16 cellular contexts compared by ENCODE assay signal in genomic region chr2:15041429-15041837, GRCh38.
DNase-seq lines count a peak whose midpoint lies in the region; ATAC-seq and TF ChIP-seq lines count a peak whose summit lies in the region.
"Had no signal": no experiment of that assay in that cellular context is flagged by ENCODE, and none has a peak within 500 bp of the region (broad histone marks: within the 10 kb centered on the region; RNA-seq: fewer than 3 reads in every experiment).

No MANE protein-coding gene starts in this region.

- intact Hi-C loops in mucosa of descending colon (cut with DNase I, micrococcal nuclease) (no loop called here), upper lobe of right lung (cut with DNase I) (no loop called here)

- H3K4me3 ChIP-seq in mucosa of descending colon (no peak overlapping the region), upper lobe of right lung (no peak overlapping the region)
- H3K4me3 ChIP-seq in effector memory CD4-positive, alpha-beta T cell (ENCODE audit: insufficient read depth, low read depth, low read length, poor library complexity, severe bottlenecking) = no peak overlapping the region
- H3K4me3 ChIP-seq: cardiac muscle cell, Peyer's patch, thyroid gland had no signal

- H3K36me3 Mint-ChIP-seq in brain (no peaks in the 10 kb centered on the region), immature natural killer cell (no peaks in the 10 kb centered on the region)
- H3K36me3 Mint-ChIP-seq: activated naive CD4-positive, alpha-beta T cell treated with anti-CD3 and anti-CD28 coated beads, Interleukin-2, amount 10 ng/mL, durations not matched to agents 7 days and 5 days; T-cell had no signal

- H3K4me1 ChIP-seq in mucosa of descending colon (ENCODE audit: low read depth) (no peaks in the 10 kb centered on the region), upper lobe of right lung (no peaks in the 10 kb centered on the region)
- H3K4me1 ChIP-seq in effector memory CD4-positive, alpha-beta T cell (ENCODE audit: control insufficient read depth, insufficient read depth, low read length, poor library complexity, severe bottlenecking) = no peaks in the 10 kb centered on the region
- H3K4me1 ChIP-seq: thyroid gland had no signal

- H3K36me3 ChIP-seq in mucosa of descending colon (ENCODE audit: low read depth) (no peaks in the 10 kb centered on the region), upper lobe of right lung (no peaks in the 10 kb centered on the region)
- H3K36me3 ChIP-seq in effector memory CD4-positive, alpha-beta T cell (ENCODE audit: control insufficient read depth, insufficient read depth, low read length) = no peaks in the 10 kb centered on the region
- H3K36me3 ChIP-seq: cardiac muscle cell, Peyer's patch, thyroid gland had no signal

- peaks cover 70% of the 10 kb centered on the region for H3K4me1 Mint-ChIP-seq in brain
- peaks cover 6 to 10% of the 10 kb centered on the region in 2 donors for H3K4me1 Mint-ChIP-seq in immature natural killer cell
- H3K4me1 Mint-ChIP-seq: activated B cell treated with CpG ODN at 0.5 μM for 24 hours; activated naive CD4-positive, alpha-beta T cell treated with anti-CD3 and anti-CD28 coated beads, Interleukin-2, amount 10 ng/mL, durations not matched to agents 7 days and 5 days; T-cell had no signal

- no peak overlapping the region for H3K27ac ChIP-seq in upper lobe of right lung
- H3K27ac ChIP-seq in effector memory CD4-positive, alpha-beta T cell (ENCODE audit: insufficient read depth, low read length, poor library complexity, severe bottlenecking) = no peak overlapping the region
- H3K27ac ChIP-seq: cardiac muscle cell, thyroid gland had no signal

- H3K9me3 ChIP-seq in mucosa of descending colon (no peaks in the 10 kb centered on the region), upper lobe of right lung (no peaks in the 10 kb centered on the region)
- H3K9me3 ChIP-seq in effector memory CD4-positive, alpha-beta T cell (ENCODE audit: control insufficient read depth, low read length) = no peaks in the 10 kb centered on the region
- H3K9me3 ChIP-seq: Peyer's patch, thyroid gland had no signal

- H3K27ac Mint-ChIP-seq in brain (peak overlapping the region in 3 of 5 experiments; percentile 44 to 88 (median 80)), immature natural killer cell (no peak overlapping the region)
- H3K27ac Mint-ChIP-seq: activated B cell treated with CpG ODN at 0.5 μM for 24 hours; activated naive CD4-positive, alpha-beta T cell treated with anti-CD3 and anti-CD28 coated beads, Interleukin-2, amount 10 ng/mL, durations not matched to agents 7 days and 5 days; endodermal cell; progenitor cell of endocrine pancreas; T-cell had no signal

- TF ChIP-seq CTCF in brain (conservative IDR thresholded peaks at IDR 0.05) (no peak), mucosa of descending colon (IDR thresholded peaks at IDR 0.05) (no peak), upper lobe of right lung (IDR thresholded peaks at IDR 0.05) (no peak)

- H3K4me3 Mint-ChIP-seq in brain = no peak overlapping the region
- no peak overlapping the region for H3K4me3 Mint-ChIP-seq in immature natural killer cell
- H3K4me3 Mint-ChIP-seq: activated B cell treated with CpG ODN at 0.5 μM for 24 hours; activated naive CD4-positive, alpha-beta T cell treated with anti-CD3 and anti-CD28 coated beads, Interleukin-2, amount 10 ng/mL, durations not matched to agents 7 days and 5 days; endodermal cell; T-cell had no signal

- peaks cover 6% of the 10 kb centered on the region for H3K27me3 Mint-ChIP-seq in brain
- peaks cover 0 to 4% (median 2%) of the 10 kb centered on the region in 3 donors for H3K27me3 Mint-ChIP-seq in immature natural killer cell (ENCODE audit: low read depth in 3 of 3)

- peak; percentile 27 for ATAC-seq in mucosa of descending colon
- ATAC-seq in upper lobe of right lung = peak; percentile 32
- ATAC-seq in HG03097 (IDR thresholded peaks at IDR 0.05; ENCODE audit: low FRiP score, unreplicated experiment) = no peak
- ATAC-seq: T-cell had no signal

- peak; percentile 23 for DNase-seq in NCI-H748 (lab: John Stamatoyannopoulos, UW; ENCODE audit: unreplicated experiment)
- no peak for DNase-seq in NCI-H748 treated with DMSO at 0.1 percent for 48 hours (lab: John Stamatoyannopoulos, UW)
- no peak for DNase-seq in mucosa of descending colon
- DNase-seq in upper lobe of right lung = no peak
- DNase-seq in effector memory CD4-positive, alpha-beta T cell = no peak
- DNase-seq in immature natural killer cell = no peak
- DNase-seq: activated B cell treated with CpG ODN at 0.5 μM for 24 hours; activated naive CD4-positive, alpha-beta T cell treated with anti-CD3 and anti-CD28 coated beads, Interleukin-2, amount 10 ng/mL, durations not matched to agents 7 days and 5 days; endodermal cell; Peyer's patch; T-cell; thyroid gland had no signal

- H3K27me3 ChIP-seq in upper lobe of right lung = no peaks in the 10 kb centered on the region
- H3K27me3 ChIP-seq in effector memory CD4-positive, alpha-beta T cell (replicated peaks; ENCODE audit: control insufficient read depth, insufficient read depth, low read length, poor library complexity, severe bottlenecking) = no peaks in the 10 kb centered on the region
- H3K27me3 ChIP-seq: cardiac muscle cell, Peyer's patch, thyroid gland had no signal

- peaks cover 0 to 6% (median 0%) of the 10 kb centered on the region in 5 experiments for H3K9me3 Mint-ChIP-seq in brain
- H3K9me3 Mint-ChIP-seq in immature natural killer cell = peaks cover 0 to 2% (median 0%) of the 10 kb centered on the region in 6 donors
- H3K9me3 Mint-ChIP-seq: activated B cell treated with CpG ODN at 0.5 μM for 24 hours; activated naive CD4-positive, alpha-beta T cell treated with anti-CD3 and anti-CD28 coated beads, Interleukin-2, amount 10 ng/mL, durations not matched to agents 7 days and 5 days; endodermal cell; T-cell had no signal

Comparison
In these comparisons a context has a peak if more than half of its experiments do, and no peak if none do; other contexts are left out.
1. H3K27ac Mint-ChIP-seq: peak in brain (3 of 5); none in immature natural killer cell (0 of 6).